8 cellular contexts compared by ENCODE assay signal in the genomic region with DNA sequence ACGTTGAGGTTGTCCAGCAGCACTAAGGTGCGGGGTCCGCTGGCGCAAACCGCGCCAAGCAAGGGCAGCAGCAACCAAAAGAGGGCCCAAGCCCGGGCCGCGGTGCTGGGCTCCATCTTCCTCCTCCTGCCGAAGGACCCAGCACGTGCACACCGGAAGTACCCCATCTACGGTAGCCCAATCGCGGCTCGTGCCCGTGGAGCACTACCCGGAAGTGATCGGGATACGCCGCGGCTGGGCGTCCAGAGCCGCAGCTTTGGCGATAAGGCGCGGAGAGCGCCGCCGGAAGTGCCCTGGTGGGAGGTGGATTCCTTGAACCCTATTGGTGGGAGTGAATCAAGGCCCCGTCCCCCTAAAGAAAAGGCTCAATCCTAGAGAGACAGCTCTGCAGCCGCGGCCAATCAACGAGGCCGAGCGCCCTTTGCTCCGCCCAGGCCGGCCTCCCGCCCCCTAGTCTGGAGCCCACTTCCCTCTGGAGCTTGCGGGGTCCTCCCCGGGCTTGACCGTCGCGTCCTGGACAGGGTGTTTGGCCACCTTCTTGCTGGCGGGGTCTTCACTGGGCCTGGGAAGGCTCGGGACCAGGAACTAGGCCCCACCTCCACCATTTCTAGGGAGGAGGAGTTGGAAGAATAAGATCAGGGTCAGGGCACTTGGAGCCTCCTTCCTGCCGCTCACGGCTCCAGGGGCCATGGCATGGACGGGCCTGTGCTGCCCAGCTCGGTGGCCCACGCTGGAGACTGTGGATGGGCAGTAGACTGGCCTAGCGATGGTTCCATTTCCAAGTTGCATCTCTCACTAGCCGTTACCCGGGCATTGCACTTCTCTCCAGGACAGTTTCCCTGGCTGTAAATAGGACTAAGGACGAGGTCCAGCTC. TPM values are rescaled to one million over a fixed set of nuclear protein-coding genes. Genes with fewer than 3 reads are reported as not detected.
DNase-seq lines count a peak whose midpoint lies in the region; ATAC-seq and TF ChIP-seq lines count a peak whose summit lies in the region.

Gene DDOST (minus strand): TSS at position 135 of the 875 bp plus-strand sequence. CDS start 19 bp downstream, at position 116.

- H3K9me3 ChIP-seq in liver (ENCODE audit: control insufficient read depth in 4 of 4, low read length in 3 of 4) = no peaks in the 10 kb centered on the region

- TF ChIP-seq CTCF in CD14-positive monocyte (IDR thresholded peaks at IDR 0.05) (peak; percentile 16), liver (IDR thresholded peaks at IDR 0.05; ENCODE audit: low read depth, low read length, missing input control) (peak; percentile 45)

- peaks cover 0 to 2% (median 0%) of the 10 kb centered on the region in 7 donors for H3K9me3 Mint-ChIP-seq in CD14-positive monocyte

- peak within 1 kb of the TSS; percentile 75 to 96 for H3K9ac ChIP-seq in liver (ENCODE audit: low read depth in 1 of 2, low read length in 2 of 2)

- no peaks in the 10 kb centered on the region for H3K27me3 ChIP-seq in liver (ENCODE audit: control insufficient read depth in 4 of 4, insufficient read depth in 4 of 4, low read length in 3 of 4)

- ATAC-seq in GM19372 (IDR thresholded peaks at IDR 0.05; ENCODE audit: low read depth, unreplicated experiment) (peak; percentile 94), HG03565 (IDR thresholded peaks at IDR 0.05; ENCODE audit: unreplicated experiment) (peak; percentile 89)

- peak; percentile 95 for DNase-seq in CD14-positive monocyte (ENCODE audit: low spot score)
- peak; percentile 89 for DNase-seq in NCI-H774 (lab: John Stamatoyannopoulos, UW)
- peak; percentile 94 to 96 for DNase-seq in activated CD4-positive, alpha-beta T cell treated with anti-CD3 and anti-CD28 coated beads, Interleukin-2, amount 50 U/mL, for 48 hours
- peak; percentile 95 to 99 for DNase-seq in dermis microvascular lymphatic vessel endothelial cell (ENCODE audit: low read depth in 2 of 2)
- DNase-seq in stimulated activated CD4-positive, alpha-beta T cell treated with anti-CD3 and anti-CD28 coated beads, Interleukin-4, amount 100 ng/mL, for 4 hours = peak; percentile 90 to 95

- peak; percentile 42 to 45 for TF ChIP-seq RAD21 in liver (IDR thresholded peaks at IDR 0.05)

- H3K27ac ChIP-seq in liver (ENCODE audit: low read depth in 1 of 2, low read length in 2 of 2) = peak within 1 kb of the TSS; percentile 51 to 68

- H3K27ac Mint-ChIP-seq in CD14-positive monocyte = peak within 1 kb of the TSS; percentile 89 to 96 (median 94)

- peak within 1 kb of the TSS; percentile 80 to 95 (median 84) for H3K4me3 ChIP-seq in liver (ENCODE audit: low read depth in 1 of 3, low read length in 3 of 3)

- peaks cover 6 to 18% (median 13%) of the 10 kb centered on the region in 4 donors for H3K36me3 ChIP-seq in liver (ENCODE audit: control insufficient read depth in 4 of 4, insufficient read depth in 3 of 4, low read depth in 1 of 4, low read length in 3 of 4)

- no peaks in the 10 kb centered on the region for H3K27me3 Mint-ChIP-seq in CD14-positive monocyte (ENCODE audit: low read depth in 3 of 3)

- peaks cover 31% of the 10 kb centered on the region for H3K4me1 Mint-ChIP-seq in CD14-positive monocyte

- H3K36me3 Mint-ChIP-seq in CD14-positive monocyte = peaks cover 24 to 33% of the 10 kb centered on the region in 2 donors

- H3K4me3 Mint-ChIP-seq in CD14-positive monocyte = peak within 1 kb of the TSS; percentile 96

- intact Hi-C loops in CD14-positive monocyte (cut with micrococcal nuclease) = loop anchor here in 1 of 2 donors (2.0 kb wide), 1 partner anchor 27 kb away; no protein-coding TSS in a partner anchor

- 1% methylated on average over 55 of the region's 55 CpGs for WGBS in liver

- peaks cover 0 to 26% (median 20%) of the 10 kb centered on the region in 4 donors for H3K4me1 ChIP-seq in liver (ENCODE audit: control insufficient read depth in 4 of 4, insufficient read depth in 4 of 4, low read length in 3 of 4)

TF ChIP-seq in liver, 16 proteins besides CTCF, POLR2A, EP300 and RAD21:
- TF ChIP-seq YY1 (IDR thresholded peaks at IDR 0.05) = peak; percentile 67
- peak; percentile 33 to 85 for TF ChIP-seq EGR1 (IDR thresholded peaks at IDR 0.05; ENCODE audit: low read depth in 2 of 2)
- peak; percentile 53 for TF ChIP-seq NR2F2 (IDR thresholded peaks at IDR 0.05)
- TF ChIP-seq RXRA (IDR thresholded peaks at IDR 0.05) = peak in 1 of 2 donors; percentile 51
- TF ChIP-seq TAF1 (conservative IDR thresholded peaks at IDR 0.05) = peak; percentile 15
- TF ChIP-seq, protein P1, sequence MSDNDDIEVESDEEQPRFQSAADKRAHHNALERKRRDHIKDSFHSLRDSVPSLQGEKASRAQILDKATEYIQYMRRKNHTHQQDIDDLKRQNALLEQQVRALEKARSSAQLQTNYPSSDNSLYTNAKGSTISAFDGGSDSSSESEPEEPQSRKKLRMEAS (IDR thresholded peaks at IDR 0.05) = peak; percentile 89
- peak in 1 of 2 donors; percentile 22 for TF ChIP-seq JUND (IDR thresholded peaks at IDR 0.05)
- TF ChIP-seq FOXA1 (IDR thresholded peaks at IDR 0.05) = no peak
- TF ChIP-seq HNF4A (conservative IDR thresholded peaks at IDR 0.05) = peak in 1 of 2 donors; percentile 30
- TF ChIP-seq GABPA (IDR thresholded peaks at IDR 0.05 in 1 of 2, conservative IDR thresholded peaks at IDR 0.05 in 1 of 2) = peak; percentile 94 to 99
- no peak for TF ChIP-seq HNF4G (IDR thresholded peaks at IDR 0.05)
- TF ChIP-seq, protein P2, sequence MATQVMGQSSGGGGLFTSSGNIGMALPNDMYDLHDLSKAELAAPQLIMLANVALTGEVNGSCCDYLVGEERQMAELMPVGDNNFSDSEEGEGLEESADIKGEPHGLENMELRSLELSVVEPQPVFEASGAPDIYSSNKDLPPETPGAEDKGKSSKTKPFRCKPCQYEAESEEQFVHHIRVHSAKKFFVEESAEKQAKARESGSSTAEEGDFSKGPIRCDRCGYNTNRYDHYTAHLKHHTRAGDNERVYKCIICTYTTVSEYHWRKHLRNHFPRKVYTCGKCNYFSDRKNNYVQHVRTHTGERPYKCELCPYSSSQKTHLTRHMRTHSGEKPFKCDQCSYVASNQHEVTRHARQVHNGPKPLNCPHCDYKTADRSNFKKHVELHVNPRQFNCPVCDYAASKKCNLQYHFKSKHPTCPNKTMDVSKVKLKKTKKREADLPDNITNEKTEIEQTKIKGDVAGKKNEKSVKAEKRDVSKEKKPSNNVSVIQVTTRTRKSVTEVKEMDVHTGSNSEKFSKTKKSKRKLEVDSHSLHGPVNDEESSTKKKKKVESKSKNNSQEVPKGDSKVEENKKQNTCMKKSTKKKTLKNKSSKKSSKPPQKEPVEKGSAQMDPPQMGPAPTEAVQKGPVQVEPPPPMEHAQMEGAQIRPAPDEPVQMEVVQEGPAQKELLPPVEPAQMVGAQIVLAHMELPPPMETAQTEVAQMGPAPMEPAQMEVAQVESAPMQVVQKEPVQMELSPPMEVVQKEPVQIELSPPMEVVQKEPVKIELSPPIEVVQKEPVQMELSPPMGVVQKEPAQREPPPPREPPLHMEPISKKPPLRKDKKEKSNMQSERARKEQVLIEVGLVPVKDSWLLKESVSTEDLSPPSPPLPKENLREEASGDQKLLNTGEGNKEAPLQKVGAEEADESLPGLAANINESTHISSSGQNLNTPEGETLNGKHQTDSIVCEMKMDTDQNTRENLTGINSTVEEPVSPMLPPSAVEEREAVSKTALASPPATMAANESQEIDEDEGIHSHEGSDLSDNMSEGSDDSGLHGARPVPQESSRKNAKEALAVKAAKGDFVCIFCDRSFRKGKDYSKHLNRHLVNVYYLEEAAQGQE (IDR thresholded peaks at IDR 0.05) = peak; percentile 62
- no peak for TF ChIP-seq FOXA2 (IDR thresholded peaks at IDR 0.05)
- peak; percentile 85 for TF ChIP-seq SP1 (IDR thresholded peaks at IDR 0.05)

RNA-seq across cellular contexts. Expression of gene DDOST, which starts in this region (rescaled TPM):
- 100 to 1,000 TPM; 241 to 245 TPM for polyA plus RNA-seq in CD14-positive monocyte
- 302 and 328 TPM in 2 replicates for total RNA-seq in dermis microvascular lymphatic vessel endothelial cell
- total RNA-seq in liver = 100 to 1,000 TPM; 152 to 176 TPM
- 100 to 1,000 TPM in 1 of 2 donors, 10 to 100 TPM in 1; 70.2 to 193 TPM for polyA plus RNA-seq in liver

Comparison
In these comparisons a context has a peak if more than half of its experiments do, and no peak if none do; other contexts are left out.
1. Peak in every context shown above with its lines: DNase-seq, ATAC-seq, H3K4me3 ChIP-seq and H3K27ac ChIP-seq.